ENCODE assay signal across 15 cellular contexts in genomic region chr12:95257541-95257940, GRCh38.
"Had no signal": no experiment of that assay in that cellular context is flagged by ENCODE, and none has a peak within 500 bp of the region (broad histone marks: within the 10 kb centered on the region; RNA-seq: fewer than 3 reads in every experiment).

No MANE protein-coding gene starts in this region.

- ATAC-seq: gastrocnemius medialis, heart right ventricle had no signal

- H3K4me3 ChIP-seq: adrenal gland, gastrocnemius medialis, heart right ventricle, sigmoid colon had no signal

- H3K9me3 ChIP-seq: adrenal gland, gastrocnemius medialis, heart right ventricle, sigmoid colon had no signal

- H3K27ac ChIP-seq: adrenal gland, gastrocnemius medialis, heart right ventricle had no signal

- DNase-seq: activated CD4-positive, alpha-beta T cell treated with anti-CD3 and anti-CD28 coated beads, Interleukin-2, amount 10 ng/mL, durations not matched to agents 7 days and 5 days; activated CD4-positive, CD25-positive, alpha-beta regulatory T cell; activated CD8-positive, alpha-beta memory T cell treated with anti-CD3 and anti-CD28 coated beads for 24 hours; activated naive CD4-positive, alpha-beta T cell treated with anti-CD3 and anti-CD28 coated beads, Interleukin-2, amount 50 U/mL, for 16 hours; adrenal gland; cerebellar nuclear complex; dermis blood vessel endothelial cell; gastrocnemius medialis; heart right ventricle; immature natural killer cell; sigmoid colon; stimulated activated CD4-positive, alpha-beta T cell treated with anti-CD3 and anti-CD28 coated beads, Interleukin-12 subunit alpha, Interleukin-12 subunit beta, amount 100 ng/mL, for 4 hours; stimulated activated naive CD4-positive, alpha-beta T cell; substantia nigra; trophoblast cell had no signal

- H3K27me3 ChIP-seq: adrenal gland, gastrocnemius medialis, heart right ventricle, sigmoid colon had no signal
